ENCODE assay signal across 8 cellular contexts in the genomic region with DNA sequence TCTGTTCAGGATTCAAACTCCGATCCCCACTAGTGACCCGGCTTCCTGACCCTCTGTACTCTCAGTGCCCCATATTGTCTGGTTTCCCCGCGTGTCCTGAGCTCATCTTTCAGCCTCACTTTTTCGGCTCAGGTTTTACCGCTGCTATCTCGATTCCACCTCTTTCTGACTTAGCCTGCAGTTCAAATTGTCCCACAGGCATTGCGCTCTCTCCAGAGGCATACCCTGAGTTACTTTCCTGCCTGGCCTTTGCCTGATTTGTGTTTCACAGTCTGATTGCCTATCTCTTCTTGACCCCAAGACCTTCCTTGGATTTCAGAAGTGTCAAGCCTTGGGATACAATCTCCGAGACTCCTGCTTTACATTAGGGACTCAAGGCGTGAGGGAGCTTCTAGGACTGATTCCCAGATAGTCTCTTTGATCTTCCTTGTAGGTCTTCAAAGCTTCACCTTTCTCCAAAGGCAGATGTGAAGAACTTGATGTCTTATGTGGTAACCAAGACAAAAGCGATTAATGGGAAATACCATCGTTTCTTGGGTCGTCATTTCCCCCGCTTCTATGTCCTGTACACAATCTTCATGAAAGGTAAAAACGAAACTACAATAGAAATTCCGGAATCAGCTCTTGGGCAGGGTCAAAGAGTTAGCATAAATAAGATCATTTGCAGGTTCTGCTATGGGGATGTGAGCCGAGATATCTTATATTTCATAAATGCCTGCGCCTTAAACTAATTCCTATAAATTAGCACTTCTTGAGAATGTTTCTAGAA. TPM values are rescaled to one million over a fixed set of nuclear protein-coding genes. Genes with fewer than 3 reads are reported as not detected.
A peak's percentile ranks its signal among the peaks of the same experiment; 100 is the strongest.
DNase-seq lines count a peak whose midpoint lies in the region; ATAC-seq and TF ChIP-seq lines count a peak whose summit lies in the region.

No MANE protein-coding gene starts in this region.

- H3K27me3 ChIP-seq in heart right ventricle: no peaks in the 10 kb centered on the region
- H3K27me3 ChIP-seq in iPS-15b (ENCODE audit: control insufficient read depth, insufficient read depth, low read length): no peaks in the 10 kb centered on the region

- H3K27me3 Mint-ChIP-seq in activated T-helper 1 cell treated with anti-CD3 and anti-CD28 coated beads, Interleukin-12 subunit alpha, Interleukin-12 subunit beta, Interleukin-2, Interleukin-4 antibody, amounts not matched to agents 30 ng/mL and 10 ng/mL and 1 ng/mL, durations not matched to agents 14 hours and 24 hours and 36 hours (ENCODE audit: insufficient read depth): no peaks in the 10 kb centered on the region
- no peaks in the 10 kb centered on the region for H3K27me3 Mint-ChIP-seq in stimulated activated memory B cell treated with anti-CD40 and anti-IgM and Interleukin-4, amounts not matched to agents 10 μg/mL and 1 μg/mL and 100 μg/mL, for 72 hours

- H3K4me1 ChIP-seq in heart right ventricle (peaks cover 0 to 31% (median 21%) of the 10 kb centered on the region in 9 donors), iPS-15b (ENCODE audit: control insufficient read depth, insufficient read depth, low read length) (peaks cover 3% of the 10 kb centered on the region)

- no peaks in the 10 kb centered on the region for H3K9me3 Mint-ChIP-seq in activated T-helper 1 cell treated with anti-CD3 and anti-CD28 coated beads, Interleukin-12 subunit alpha, Interleukin-12 subunit beta, Interleukin-2, Interleukin-4 antibody, amounts not matched to agents 30 ng/mL and 10 ng/mL and 1 ng/mL, durations not matched to agents 14 hours and 24 hours and 36 hours
- no peaks in the 10 kb centered on the region for H3K9me3 Mint-ChIP-seq in stimulated activated memory B cell treated with anti-CD40 and anti-IgM and Interleukin-4, amounts not matched to agents 10 μg/mL and 1 μg/mL and 100 μg/mL, for 72 hours

- H3K9me3 ChIP-seq in heart right ventricle (no peaks in the 10 kb centered on the region), iPS-15b (ENCODE audit: control insufficient read depth, insufficient read depth, low read length) (no peaks in the 10 kb centered on the region)

- peak overlapping the region; percentile 87 for H3K9ac ChIP-seq in iPS-15b (ENCODE audit: low read depth, low read length)

- H3K27ac ChIP-seq in heart right ventricle: peak overlapping the region; percentile 63 to 98 (median 94)

- H3K36me3 Mint-ChIP-seq in activated T-helper 1 cell treated with anti-CD3 and anti-CD28 coated beads, Interleukin-12 subunit alpha, Interleukin-12 subunit beta, Interleukin-2, Interleukin-4 antibody, amounts not matched to agents 30 ng/mL and 10 ng/mL and 1 ng/mL, durations not matched to agents 14 hours and 24 hours and 36 hours (ENCODE audit: low read depth): peaks cover 11% of the 10 kb centered on the region
- H3K36me3 Mint-ChIP-seq in stimulated activated memory B cell treated with anti-CD40 and anti-IgM and Interleukin-4, amounts not matched to agents 10 μg/mL and 1 μg/mL and 100 μg/mL, for 72 hours: peaks cover 18% of the 10 kb centered on the region

- no peak for ATAC-seq in heart right ventricle
- ATAC-seq in stimulated activated memory B cell treated with anti-CD40 and anti-IgM and Interleukin-4, amounts not matched to agents 10 μg/mL and 1 μg/mL and 100 μg/mL, for 72 hours: no peak
- ATAC-seq in GM19035 (IDR thresholded peaks at IDR 0.05; ENCODE audit: unreplicated experiment): no peak

- H3K4me1 Mint-ChIP-seq in activated T-helper 1 cell treated with anti-CD3 and anti-CD28 coated beads, Interleukin-12 subunit alpha, Interleukin-12 subunit beta, Interleukin-2, Interleukin-4 antibody, amounts not matched to agents 30 ng/mL and 10 ng/mL and 1 ng/mL, durations not matched to agents 14 hours and 24 hours and 36 hours (ENCODE audit: low read depth): peaks cover 28% of the 10 kb centered on the region
- peaks cover 28% of the 10 kb centered on the region for H3K4me1 Mint-ChIP-seq in stimulated activated memory B cell treated with anti-CD40 and anti-IgM and Interleukin-4, amounts not matched to agents 10 μg/mL and 1 μg/mL and 100 μg/mL, for 72 hours

- H3K4me3 Mint-ChIP-seq in activated T-helper 1 cell treated with anti-CD3 and anti-CD28 coated beads, Interleukin-12 subunit alpha, Interleukin-12 subunit beta, Interleukin-2, Interleukin-4 antibody, amounts not matched to agents 30 ng/mL and 10 ng/mL and 1 ng/mL, durations not matched to agents 14 hours and 24 hours and 36 hours: peak overlapping the region; percentile 95
- peak overlapping the region; percentile 97 for H3K4me3 Mint-ChIP-seq in stimulated activated memory B cell treated with anti-CD40 and anti-IgM and Interleukin-4, amounts not matched to agents 10 μg/mL and 1 μg/mL and 100 μg/mL, for 72 hours

- DNase-seq in heart right ventricle (no peak), cardiac septum (ENCODE audit: low spot score) (no peak), AML-193 (lab: John Stamatoyannopoulos, UW) (no peak)
- no peak for DNase-seq in activated T-helper 1 cell treated with anti-CD3 and anti-CD28 coated beads, Interleukin-12 subunit alpha, Interleukin-12 subunit beta, Interleukin-2, Interleukin-4 antibody, amounts not matched to agents 30 ng/mL and 10 ng/mL and 1 ng/mL, durations not matched to agents 14 hours and 24 hours and 36 hours (ENCODE audit: low spot score)
- no peak for DNase-seq in NK-92 treated with Interleukin-12 subunit alpha and Interleukin-12 subunit beta, amount 100 ng/mL, for 24 hours (lab: John Stamatoyannopoulos, UW)

- 31 to 32% methylated on average over 18 of the region's 18 CpGs for WGBS in heart right ventricle, 2 donors

- no peak for TF ChIP-seq CTCF in heart right ventricle (IDR thresholded peaks at IDR 0.05)

- peak overlapping the region; percentile 87 for H3K27ac Mint-ChIP-seq in activated T-helper 1 cell treated with anti-CD3 and anti-CD28 coated beads, Interleukin-12 subunit alpha, Interleukin-12 subunit beta, Interleukin-2, Interleukin-4 antibody, amounts not matched to agents 30 ng/mL and 10 ng/mL and 1 ng/mL, durations not matched to agents 14 hours and 24 hours and 36 hours
- H3K27ac Mint-ChIP-seq in stimulated activated memory B cell treated with anti-CD40 and anti-IgM and Interleukin-4, amounts not matched to agents 10 μg/mL and 1 μg/mL and 100 μg/mL, for 72 hours: peak overlapping the region; percentile 92

- H3K36me3 ChIP-seq in heart right ventricle: peaks cover 0 to 41% (median 14%) of the 10 kb centered on the region in 9 donors
- H3K36me3 ChIP-seq in iPS-15b (ENCODE audit: control insufficient read depth, insufficient read depth, low read length): peaks cover 4% of the 10 kb centered on the region

- peak overlapping the region; percentile 65 to 90 (median 84) for H3K4me3 ChIP-seq in heart right ventricle
- H3K4me3 ChIP-seq in iPS-15b (ENCODE audit: low read depth, low read length): peak overlapping the region; percentile 87

- intact Hi-C loops in heart right ventricle (cut with DNase I) (loop anchor here in 8 of 10 donors (2.0 to 10.0 kb wide), 6 partner anchors 34 to 296 kb away; partner anchors contain the start of genes CSRNP2 (in 3 of the 8), CELA1 (in 2 of the 8) and POU6F1 (in 1 of the 8)), cardiac septum (cut with DNase I) (loop anchor here (2.0 to 5.0 kb wide), 2 partner anchors 34 to 294 kb away; partner anchors contain the start of gene CSRNP2)
- intact Hi-C loops in activated T-helper 1 cell treated with anti-CD3 and anti-CD28 coated beads, Interleukin-12 subunit alpha, Interleukin-12 subunit beta, Interleukin-2, Interleukin-4 antibody, amounts not matched to agents 30 ng/mL and 10 ng/mL and 1 ng/mL, durations not matched to agents 14 hours and 24 hours and 36 hours (cut with micrococcal nuclease): loop anchor here (1.0 to 5.0 kb wide), 10 partner anchors 22 to 321 kb away; partner anchors contain the start of genes ATF1, BIN2, CSRNP2 and SLC11A2

RNA-seq across cellular contexts. Expression of gene LETMD1, which starts 0.7 kb away (rescaled TPM):
- total RNA-seq in heart right ventricle (10 to 100 TPM; 17.3 to 27.3 (median 22.3) TPM), cardiac septum (27.3 TPM)
- 10 to 100 TPM; 22.7 to 25.8 TPM for polyA plus RNA-seq in heart right ventricle
- 70.7 and 74.3 TPM in 2 replicates for total RNA-seq in activated T-helper 1 cell treated with anti-CD3 and anti-CD28 coated beads, Interleukin-12 subunit alpha, Interleukin-12 subunit beta, Interleukin-2, Interleukin-4 antibody, amounts not matched to agents 30 ng/mL and 10 ng/mL and 1 ng/mL, durations not matched to agents 14 hours and 24 hours and 36 hours

RNA-seq across cellular contexts. Expression of gene SLC11A2, which starts 22.6 kb away (rescaled TPM):
- total RNA-seq in heart right ventricle (10 to 100 TPM; 17.3 to 31.3 (median 22.8) TPM), cardiac septum (22.0 TPM)
- 10 to 100 TPM; 10.7 to 12.0 TPM for polyA plus RNA-seq in heart right ventricle
- 56.9 and 63.9 TPM in 2 replicates for total RNA-seq in activated T-helper 1 cell treated with anti-CD3 and anti-CD28 coated beads, Interleukin-12 subunit alpha, Interleukin-12 subunit beta, Interleukin-2, Interleukin-4 antibody, amounts not matched to agents 30 ng/mL and 10 ng/mL and 1 ng/mL, durations not matched to agents 14 hours and 24 hours and 36 hours

RNA-seq across cellular contexts. Expression of gene CSRNP2, which starts 34.6 kb away (rescaled TPM):
- total RNA-seq in heart right ventricle: 10 to 100 TPM; 13.7 to 25.3 (median 16.1) TPM
- 10 to 100 TPM in 1 of 2 donors, 1 to 10 TPM in 1; 7.7 to 12.9 TPM for polyA plus RNA-seq in heart right ventricle
- total RNA-seq in cardiac septum: 30.1 TPM
- total RNA-seq in activated T-helper 1 cell treated with anti-CD3 and anti-CD28 coated beads, Interleukin-12 subunit alpha, Interleukin-12 subunit beta, Interleukin-2, Interleukin-4 antibody, amounts not matched to agents 30 ng/mL and 10 ng/mL and 1 ng/mL, durations not matched to agents 14 hours and 24 hours and 36 hours: 28.6 and 35.2 TPM in 2 replicates
